19 cellular contexts compared by ENCODE assay signal in the genomic region with DNA sequence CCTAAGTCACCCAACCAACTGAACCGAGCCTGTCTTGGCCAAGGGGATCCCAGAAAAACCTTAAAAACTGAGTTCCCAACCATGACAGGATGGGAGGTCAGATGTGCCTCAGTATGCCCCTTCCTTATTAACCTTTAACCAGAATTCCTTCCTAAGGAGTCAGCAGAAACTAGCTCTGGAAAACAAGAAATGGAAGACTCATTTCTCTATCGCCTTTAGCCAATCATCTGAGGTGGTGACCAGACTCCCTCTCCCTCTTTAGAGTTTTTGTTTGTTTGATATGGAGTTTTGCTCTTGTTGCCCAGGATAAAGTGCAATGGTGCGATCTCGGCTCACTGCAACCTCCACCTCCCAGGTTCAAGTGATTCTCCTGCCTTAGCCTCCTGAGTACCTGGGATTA. TPM values are rescaled to one million over a fixed set of nuclear protein-coding genes. Genes with fewer than 3 reads are reported as not detected.
DNase-seq lines count a peak whose midpoint lies in the region; FAIRE-seq lines count a peak whose summit lies in the region.
"Had no signal": no experiment of that assay in that cellular context is flagged by ENCODE, and none has a peak within 500 bp of the region (broad histone marks: within the 10 kb centered on the region; RNA-seq: fewer than 3 reads in every experiment).

No MANE protein-coding gene starts in this region.

- no peaks in the 10 kb centered on the region for H3K27me3 Mint-ChIP-seq in activated CD4-positive, alpha-beta T cell treated with anti-CD3 and anti-CD28 coated beads, Interleukin-2, amount 10 ng/mL, durations not matched to agents 24 days and 14 days
- H3K27me3 Mint-ChIP-seq: CD4-positive, alpha-beta T cell; CD8-positive, alpha-beta memory T cell had no signal

- FAIRE-seq in RCC 7860 (lab: Jason Lieb, UNC): no peak
- FAIRE-seq: A204.1, D721Med, GM12892 had no signal

- no peaks in the 10 kb centered on the region for H3K36me3 Mint-ChIP-seq in activated CD4-positive, alpha-beta T cell treated with anti-CD3 and anti-CD28 coated beads, Interleukin-2, amount 10 ng/mL, durations not matched to agents 24 days and 14 days (ENCODE audit: low read depth)
- H3K36me3 Mint-ChIP-seq: CD8-positive, alpha-beta memory T cell had no signal

- peak overlapping the region; percentile 43 for H3K27ac Mint-ChIP-seq in activated CD4-positive, alpha-beta T cell treated with anti-CD3 and anti-CD28 coated beads, Interleukin-2, amount 10 ng/mL, durations not matched to agents 24 days and 14 days
- H3K27ac Mint-ChIP-seq: CD4-positive, alpha-beta T cell; CD8-positive, alpha-beta memory T cell; GM23338; H9 had no signal

- H3K9me3 Mint-ChIP-seq in activated CD4-positive, alpha-beta T cell treated with anti-CD3 and anti-CD28 coated beads, Interleukin-2, amount 10 ng/mL, durations not matched to agents 24 days and 14 days: peaks cover 15% of the 10 kb centered on the region
- H3K9me3 Mint-ChIP-seq: CD4-positive, alpha-beta T cell; CD8-positive, alpha-beta memory T cell; GM23338; H9 had no signal

- DNase-seq in activated CD4-positive, alpha-beta T cell treated with anti-CD3 and anti-CD28 coated beads, Interleukin-2, amount 10 ng/mL, durations not matched to agents 24 days and 14 days: no peak
- DNase-seq in activated CD4-positive, alpha-beta T cell treated with anti-CD3 and anti-CD28 coated beads for 48 hours: no peak
- peak; percentile 50 for DNase-seq in RCC 7860 (ENCODE audit: low spot score)
- peak; percentile 86 for DNase-seq in renal cortical epithelial cell (ENCODE audit: low read depth)
- no peak for DNase-seq in SKM-1 (lab: John Stamatoyannopoulos, UW; ENCODE audit: unreplicated experiment)
- DNase-seq in activated T-cell treated with anti-CD3 and anti-CD28 coated beads, Interleukin-2, amount 50 U/mL, for 48 hours: no peak
- DNase-seq: AML-193; BE2C; CD4-positive, alpha-beta T cell; CD8-positive, alpha-beta memory T cell; DMS 273 treated with DMSO at 0.1 percent for 48 hours; DMS79; GF-D8; H9 had no signal

- intact Hi-C loops in activated CD4-positive, alpha-beta T cell treated with anti-CD3 and anti-CD28 coated beads, Interleukin-2, amount 10 ng/mL, durations not matched to agents 24 days and 14 days (cut with micrococcal nuclease): no loop called here

- peaks cover 26% of the 10 kb centered on the region for H3K4me1 Mint-ChIP-seq in activated CD4-positive, alpha-beta T cell treated with anti-CD3 and anti-CD28 coated beads, Interleukin-2, amount 10 ng/mL, durations not matched to agents 24 days and 14 days
- H3K4me1 Mint-ChIP-seq: CD8-positive, alpha-beta memory T cell had no signal

- no peak overlapping the region for H3K4me3 Mint-ChIP-seq in activated CD4-positive, alpha-beta T cell treated with anti-CD3 and anti-CD28 coated beads, Interleukin-2, amount 10 ng/mL, durations not matched to agents 24 days and 14 days
- H3K4me3 Mint-ChIP-seq: CD4-positive, alpha-beta T cell; CD8-positive, alpha-beta memory T cell; GM23338; H9 had no signal

RNA-seq across cellular contexts. Expression of gene SLC28A3, which starts 37.5 kb away (rescaled TPM):
- 0.44 and 0.54 TPM in 2 replicates for total RNA-seq in activated CD4-positive, alpha-beta T cell treated with anti-CD3 and anti-CD28 coated beads, Interleukin-2, amount 10 ng/mL, durations not matched to agents 24 days and 14 days
- 0.15 and 0.69 TPM in 2 replicates for total RNA-seq in renal cortical epithelial cell
- total RNA-seq: CD4-positive, alpha-beta T cell; G401; GM23338; H9 had no signal

Comparison
In these comparisons a context has a peak if more than half of its experiments do, and no peak if none do; other contexts are left out.
1. DNase-seq: peak in RCC 7860 (single experiment) and renal cortical epithelial cell (single experiment); none in activated CD4-positive, alpha-beta T cell treated with anti-CD3 and anti-CD28 coated beads, Interleukin-2, amount 10 ng/mL, durations not matched to agents 24 days and 14 days (single experiment), activated CD4-positive, alpha-beta T cell treated with anti-CD3 and anti-CD28 coated beads for 48 hours (single experiment), SKM-1 (single experiment) and activated T-cell treated with anti-CD3 and anti-CD28 coated beads, Interleukin-2, amount 50 U/mL, for 48 hours (0 of 2).